ENCODE assay signal across 14 cellular contexts in the genomic region with DNA sequence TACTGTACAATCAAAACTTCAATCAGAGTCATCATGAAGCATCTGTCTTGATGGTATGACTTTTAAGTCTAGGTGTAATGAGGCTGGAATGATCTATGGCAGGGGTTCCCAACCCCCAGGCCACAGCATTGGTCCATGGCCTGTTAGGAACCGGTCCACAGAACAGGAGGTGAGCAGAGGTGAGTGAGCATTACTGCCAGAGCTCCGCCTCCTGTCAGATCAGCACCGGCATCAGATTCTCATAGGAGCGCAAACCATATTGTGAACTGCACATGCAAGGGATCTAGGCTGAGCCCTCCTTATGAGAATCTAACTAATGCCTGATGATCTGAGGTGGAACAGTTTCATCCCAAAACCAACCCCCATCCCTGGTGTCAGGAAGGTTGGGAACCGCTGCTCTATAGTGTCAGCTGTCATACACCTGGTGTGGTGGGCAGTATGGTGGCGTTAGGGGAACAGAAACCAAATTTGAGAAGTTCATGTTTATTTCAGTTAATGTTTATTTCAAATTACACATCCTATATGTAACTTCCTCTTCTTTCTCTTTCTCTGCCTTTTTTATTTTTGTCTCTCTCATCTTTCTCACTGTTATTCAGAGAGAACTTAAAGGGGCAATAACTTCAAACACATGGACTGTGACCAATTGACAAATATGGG.
A peak's percentile ranks its signal among the peaks of the same experiment; 100 is the strongest.
DNase-seq lines count a peak whose midpoint lies in the region; ATAC-seq lines count a peak whose summit lies in the region.
"Had no signal": no experiment of that assay in that cellular context is flagged by ENCODE, and none has a peak within 500 bp of the region (broad histone marks: within the 10 kb centered on the region; RNA-seq: fewer than 3 reads in every experiment).

No MANE protein-coding gene starts in this region.

- peak; percentile 70 for ATAC-seq in GM18502 (IDR thresholded peaks at IDR 0.05; ENCODE audit: poor library complexity, unreplicated experiment)
- peak; percentile 82 for ATAC-seq in GM21528 (IDR thresholded peaks at IDR 0.05; ENCODE audit: low FRiP score, unreplicated experiment)
- ATAC-seq in HG03196 (IDR thresholded peaks at IDR 0.05; ENCODE audit: unreplicated experiment): peak; percentile 61
- no peak for ATAC-seq in GM19455 (IDR thresholded peaks at IDR 0.05; ENCODE audit: unreplicated experiment)
- no peak for ATAC-seq in HG03175 (IDR thresholded peaks at IDR 0.05; ENCODE audit: unreplicated experiment)
- ATAC-seq: esophagus mucosa, upper lobe of right lung had no signal

- DNase-seq in germinal center (ENCODE audit: low spot score) (peak; percentile 27), NCI-H748 (lab: John Stamatoyannopoulos, UW; ENCODE audit: unreplicated experiment) (no peak), putamen (ENCODE audit: low spot score) (no peak)
- DNase-seq: activated CD4-positive, alpha-beta T cell treated with anti-CD3 and anti-CD28 coated beads, Interleukin-2, amount 10 ng/mL, durations not matched to agents 7 days and 5 days; activated effector memory CD4-positive, alpha-beta T cell treated with Interleukin-2 at 50 U/mL for 16 hours; GM23248; NCI-H774; upper lobe of right lung had no signal

Comparison
In these comparisons a context has a peak if more than half of its experiments do, and no peak if none do; other contexts are left out.
1. ATAC-seq: peak in GM18502 (single experiment), GM21528 (single experiment) and HG03196 (single experiment); none in GM19455 (single experiment) and HG03175 (single experiment).